Comparison of ENCODE assay signal across 25 cellular contexts in the genomic region with DNA sequence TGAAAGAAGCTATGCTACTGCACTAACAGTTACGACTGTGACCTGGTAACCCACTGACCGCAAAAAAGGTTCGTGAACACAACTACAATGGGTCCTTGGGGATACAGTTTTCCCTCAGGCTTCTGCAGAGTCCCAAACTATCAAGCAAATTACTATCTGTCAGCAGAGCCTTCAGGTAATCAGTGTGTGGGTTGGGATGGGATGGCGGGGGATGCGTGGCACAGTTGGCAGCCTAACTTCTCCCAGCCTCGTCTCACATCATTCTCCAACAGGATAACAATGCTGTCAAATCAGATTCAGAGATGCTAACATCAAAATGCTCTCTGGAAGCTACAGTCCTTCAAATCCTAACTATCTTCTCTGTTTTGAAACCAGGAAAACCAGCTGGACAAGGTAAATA.
"Had no signal": no experiment of that assay in that cellular context is flagged by ENCODE, and none has a peak within 500 bp of the region (broad histone marks: within the 10 kb centered on the region; RNA-seq: fewer than 3 reads in every experiment).

No MANE protein-coding gene starts in this region.

- ATAC-seq: left colon; left lung; lower lobe of right lung; naive thymus-derived CD8-positive, alpha-beta T cell; pancreas; right lobe of liver; stimulated activated memory B cell treated with anti-CD40 and anti-IgM and Interleukin-4, amounts not matched to agents 10 μg/mL and 1 μg/mL and 100 μg/mL, for 72 hours; stimulated activated naive CD8-positive, alpha-beta T cell treated with anti-CD3 and anti-CD28 coated beads, Interleukin-15, amount 100 ng/mL, for 72 hours had no signal

- H3K27ac ChIP-seq: left lung, lower lobe of right lung, pancreas, prostate gland, right atrium auricular region, right lobe of liver, testis, thyroid gland, transverse colon, upper lobe of left lung, vagina had no signal

- DNase-seq: hippocampal formation; kidney; left colon; left lung; lower lobe of right lung; mammary epithelial cell; mesenchymal stem cell; naive thymus-derived CD8-positive, alpha-beta T cell; pancreas; posterior cingulate gyrus; right lobe of liver; stimulated activated CD4-positive, alpha-beta T cell treated with anti-CD3 and anti-CD28 coated beads, Interleukin-1b, Interleukin-23, amount 100 ng/mL, for 48 hours; stimulated activated CD4-positive, alpha-beta T cell treated with anti-CD3 and anti-CD28 coated beads, Interleukin-2, amount 100 ng/mL, for 48 hours; stimulated activated CD4-positive, alpha-beta T cell treated with anti-CD3 and anti-CD28 coated beads, Interleukin-4, amount 100 ng/mL, for 4 hours; stimulated activated CD8-positive, alpha-beta memory T cell treated with anti-CD3 and anti-CD28 coated beads, Interleukin-4, amount 100 ng/mL, for 48 hours; stimulated activated naive CD4-positive, alpha-beta T cell treated with Interleukin-2 at 50 U/mL for 16 hours; stimulated activated naive CD8-positive, alpha-beta T cell treated with anti-CD3 and anti-CD28 coated beads, Interleukin-15, amount 100 ng/mL, for 72 hours; testis; thyroid gland; transverse colon; upper lobe of left lung had no signal
